ENCODE assay signal across 28 cellular contexts in genomic region chr4:178426871-178427270, GRCh38.
"Had no signal": no experiment of that assay in that cellular context is flagged by ENCODE, and none has a peak within 500 bp of the region (broad histone marks: within the 10 kb centered on the region; RNA-seq: fewer than 3 reads in every experiment).

No MANE protein-coding gene starts in this region.

- H3K9me3 ChIP-seq: stomach, suprapubic skin, testis, thoracic aorta, thyroid gland, tibial artery, tibial nerve, transverse colon, upper lobe of left lung, upper lobe of right lung, uterus, vagina had no signal

- H3K36me3 ChIP-seq: stomach, suprapubic skin, thoracic aorta, thyroid gland, tibial artery, tibial nerve, transverse colon, upper lobe of left lung, upper lobe of right lung, uterus, vagina had no signal

- H3K9me3 Mint-ChIP-seq: type B pancreatic cell had no signal

- H3K4me1 ChIP-seq: stomach, suprapubic skin, testis, thyroid gland, tibial artery, tibial nerve, transverse colon, upper lobe of left lung, upper lobe of right lung, uterus, vagina had no signal

- DNase-seq: stimulated activated CD4-positive, alpha-beta T cell treated with anti-CD3 and anti-CD28 coated beads, Interleukin-2, amount 100 ng/mL, for 48 hours; stimulated activated CD4-positive, alpha-beta T cell treated with anti-CD3 and anti-CD28 coated beads, Interleukin-4, amount 100 ng/mL, for 1 hour; stimulated activated CD4-positive, alpha-beta T cell treated with anti-CD3 and anti-CD28 coated beads, Interleukin-4, amount 100 ng/mL, for 24 hours; stimulated activated CD4-positive, alpha-beta T cell treated with anti-CD3 and anti-CD28 coated beads, Interleukin-4, amount 100 ng/mL, for 4 hours; stimulated activated CD8-positive, alpha-beta memory T cell treated with anti-CD3 and anti-CD28 coated beads, Interleukin-4, amount 100 ng/mL, for 48 hours; stimulated activated naive B cell treated with anti-CD40 and anti-IgM and Interleukin-4, amounts not matched to agents 10 μg/mL and 1 μg/mL and 100 μg/mL, for 72 hours; stimulated activated naive CD4-positive, alpha-beta T cell; stimulated activated naive CD4-positive, alpha-beta T cell treated with Interleukin-2 at 50 U/mL for 16 hours; stimulated activated naive CD8-positive, alpha-beta T cell treated with anti-CD3 and anti-CD28 coated beads, Interleukin-15, amount 100 ng/mL, for 72 hours; stimulated activated naive CD8-positive, alpha-beta T cell treated with anti-CD3 and anti-CD28 coated beads, Interleukin-15, Interleukin-2, amounts not matched to agents 100 U/mL and 50 U/mL, for 24 hours; stomach; substantia nigra; testis; thyroid gland; tibial artery; transverse colon; trophoblast cell; upper lobe of left lung; upper lobe of right lung; uterus had no signal

- H3K4me3 ChIP-seq: stomach, suprapubic skin, testis, thoracic aorta, thyroid gland, tibial artery, tibial nerve, transverse colon, upper lobe of left lung, upper lobe of right lung, uterus, vagina had no signal

- ATAC-seq: stimulated activated effector memory CD8-positive, alpha-beta T cell treated with anti-CD3 and anti-CD28 coated beads, Interleukin-12 subunit alpha, Interleukin-12 subunit beta, amount 100 ng/mL, for 72 hours; stimulated activated memory B cell treated with anti-CD40 and anti-IgM and Interleukin-4, amounts not matched to agents 10 μg/mL and 1 μg/mL and 100 μg/mL, for 72 hours; stimulated activated naive B cell treated with anti-CD40 and anti-IgM and Interleukin-4, amounts not matched to agents 10 μg/mL and 1 μg/mL and 100 μg/mL, for 72 hours; stimulated activated naive CD8-positive, alpha-beta T cell treated with anti-CD3 and anti-CD28 coated beads, Interleukin-15, amount 100 ng/mL, for 72 hours; stimulated activated naive CD8-positive, alpha-beta T cell treated with anti-CD3 and anti-CD28 coated beads, Interleukin-15, Interleukin-2, amounts not matched to agents 100 U/mL and 50 U/mL, for 24 hours; upper lobe of right lung had no signal

- H3K4me1 Mint-ChIP-seq: stimulated activated effector memory CD8-positive, alpha-beta T cell treated with anti-CD3 and anti-CD28 coated beads, Interleukin-12 subunit alpha, Interleukin-12 subunit beta, amount 100 ng/mL, for 72 hours; stimulated activated memory B cell treated with anti-CD40 and anti-IgM and Interleukin-4, amounts not matched to agents 10 μg/mL and 1 μg/mL and 100 μg/mL, for 72 hours; stimulated activated naive B cell treated with anti-CD40 and anti-IgM and Interleukin-4, amounts not matched to agents 10 μg/mL and 1 μg/mL and 100 μg/mL, for 72 hours; stimulated activated naive CD8-positive, alpha-beta T cell treated with anti-CD3 and anti-CD28 coated beads, Interleukin-15, amount 100 ng/mL, for 72 hours had no signal

- H3K27me3 ChIP-seq: stomach, suprapubic skin, testis, thyroid gland, tibial artery, tibial nerve, transverse colon, upper lobe of left lung, upper lobe of right lung, uterus, vagina had no signal

- H3K36me3 Mint-ChIP-seq: stimulated activated effector memory CD8-positive, alpha-beta T cell treated with anti-CD3 and anti-CD28 coated beads, Interleukin-12 subunit alpha, Interleukin-12 subunit beta, amount 100 ng/mL, for 72 hours; stimulated activated memory B cell treated with anti-CD40 and anti-IgM and Interleukin-4, amounts not matched to agents 10 μg/mL and 1 μg/mL and 100 μg/mL, for 72 hours; stimulated activated naive B cell treated with anti-CD40 and anti-IgM and Interleukin-4, amounts not matched to agents 10 μg/mL and 1 μg/mL and 100 μg/mL, for 72 hours; type B pancreatic cell had no signal

- H3K27ac ChIP-seq: stomach, suprapubic skin, testis, thoracic aorta, thyroid gland, tibial artery, tibial nerve, transverse colon, upper lobe of left lung, upper lobe of right lung, uterus, vagina had no signal

- H3K4me3 Mint-ChIP-seq: stimulated activated effector memory CD8-positive, alpha-beta T cell treated with anti-CD3 and anti-CD28 coated beads, Interleukin-12 subunit alpha, Interleukin-12 subunit beta, amount 100 ng/mL, for 72 hours; stimulated activated memory B cell treated with anti-CD40 and anti-IgM and Interleukin-4, amounts not matched to agents 10 μg/mL and 1 μg/mL and 100 μg/mL, for 72 hours; stimulated activated naive B cell treated with anti-CD40 and anti-IgM and Interleukin-4, amounts not matched to agents 10 μg/mL and 1 μg/mL and 100 μg/mL, for 72 hours; stimulated activated naive CD8-positive, alpha-beta T cell treated with anti-CD3 and anti-CD28 coated beads, Interleukin-15, amount 100 ng/mL, for 72 hours; stimulated activated naive CD8-positive, alpha-beta T cell treated with anti-CD3 and anti-CD28 coated beads, Interleukin-15, Interleukin-2, amounts not matched to agents 100 ng/mL and 50 ng/mL, for 24 hours; type B pancreatic cell had no signal

- H3K27ac Mint-ChIP-seq: stimulated activated effector memory CD8-positive, alpha-beta T cell treated with anti-CD3 and anti-CD28 coated beads, Interleukin-12 subunit alpha, Interleukin-12 subunit beta, amount 100 ng/mL, for 72 hours; stimulated activated memory B cell treated with anti-CD40 and anti-IgM and Interleukin-4, amounts not matched to agents 10 μg/mL and 1 μg/mL and 100 μg/mL, for 72 hours; stimulated activated naive B cell treated with anti-CD40 and anti-IgM and Interleukin-4, amounts not matched to agents 10 μg/mL and 1 μg/mL and 100 μg/mL, for 72 hours; stimulated activated naive CD8-positive, alpha-beta T cell treated with anti-CD3 and anti-CD28 coated beads, Interleukin-15, amount 100 ng/mL, for 72 hours; stimulated activated naive CD8-positive, alpha-beta T cell treated with anti-CD3 and anti-CD28 coated beads, Interleukin-15, Interleukin-2, amounts not matched to agents 100 ng/mL and 50 ng/mL, for 24 hours; type B pancreatic cell had no signal

- H3K27me3 Mint-ChIP-seq: stimulated activated memory B cell treated with anti-CD40 and anti-IgM and Interleukin-4, amounts not matched to agents 10 μg/mL and 1 μg/mL and 100 μg/mL, for 72 hours; stimulated activated naive B cell treated with anti-CD40 and anti-IgM and Interleukin-4, amounts not matched to agents 10 μg/mL and 1 μg/mL and 100 μg/mL, for 72 hours; stimulated activated naive CD8-positive, alpha-beta T cell treated with anti-CD3 and anti-CD28 coated beads, Interleukin-15, amount 100 ng/mL, for 72 hours; stimulated activated naive CD8-positive, alpha-beta T cell treated with anti-CD3 and anti-CD28 coated beads, Interleukin-15, Interleukin-2, amounts not matched to agents 100 ng/mL and 50 ng/mL, for 24 hours; type B pancreatic cell had no signal
